1 cellular context compared by ENCODE assay signal in the genomic region with DNA sequence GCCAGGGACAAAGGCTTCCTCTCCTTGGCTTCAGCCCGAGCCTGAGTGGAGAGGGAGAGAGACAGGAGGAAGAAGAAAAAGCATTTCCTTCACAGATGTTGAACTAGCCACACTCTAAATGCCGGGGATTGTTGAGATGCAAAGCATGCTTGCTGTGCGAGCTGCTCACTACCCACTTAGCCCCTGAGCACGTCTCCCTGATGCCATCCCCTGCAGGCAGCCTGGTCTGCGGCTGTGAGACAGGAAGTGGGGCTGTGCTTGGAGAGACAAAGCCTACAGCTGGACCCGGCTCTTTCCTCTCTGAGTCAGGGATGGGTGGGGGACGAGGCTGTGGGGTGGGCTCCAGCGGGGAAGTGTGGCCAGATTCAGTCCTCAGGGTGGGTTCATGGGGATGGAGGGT.
TF ChIP-seq lines count a peak whose summit lies in the region.

No MANE protein-coding gene starts in this region.

TF ChIP-seq in GM23338, 12 proteins besides CTCF, POLR2A, EP300 and RAD21 (continued from another document):
- TF ChIP-seq, protein P1, sequence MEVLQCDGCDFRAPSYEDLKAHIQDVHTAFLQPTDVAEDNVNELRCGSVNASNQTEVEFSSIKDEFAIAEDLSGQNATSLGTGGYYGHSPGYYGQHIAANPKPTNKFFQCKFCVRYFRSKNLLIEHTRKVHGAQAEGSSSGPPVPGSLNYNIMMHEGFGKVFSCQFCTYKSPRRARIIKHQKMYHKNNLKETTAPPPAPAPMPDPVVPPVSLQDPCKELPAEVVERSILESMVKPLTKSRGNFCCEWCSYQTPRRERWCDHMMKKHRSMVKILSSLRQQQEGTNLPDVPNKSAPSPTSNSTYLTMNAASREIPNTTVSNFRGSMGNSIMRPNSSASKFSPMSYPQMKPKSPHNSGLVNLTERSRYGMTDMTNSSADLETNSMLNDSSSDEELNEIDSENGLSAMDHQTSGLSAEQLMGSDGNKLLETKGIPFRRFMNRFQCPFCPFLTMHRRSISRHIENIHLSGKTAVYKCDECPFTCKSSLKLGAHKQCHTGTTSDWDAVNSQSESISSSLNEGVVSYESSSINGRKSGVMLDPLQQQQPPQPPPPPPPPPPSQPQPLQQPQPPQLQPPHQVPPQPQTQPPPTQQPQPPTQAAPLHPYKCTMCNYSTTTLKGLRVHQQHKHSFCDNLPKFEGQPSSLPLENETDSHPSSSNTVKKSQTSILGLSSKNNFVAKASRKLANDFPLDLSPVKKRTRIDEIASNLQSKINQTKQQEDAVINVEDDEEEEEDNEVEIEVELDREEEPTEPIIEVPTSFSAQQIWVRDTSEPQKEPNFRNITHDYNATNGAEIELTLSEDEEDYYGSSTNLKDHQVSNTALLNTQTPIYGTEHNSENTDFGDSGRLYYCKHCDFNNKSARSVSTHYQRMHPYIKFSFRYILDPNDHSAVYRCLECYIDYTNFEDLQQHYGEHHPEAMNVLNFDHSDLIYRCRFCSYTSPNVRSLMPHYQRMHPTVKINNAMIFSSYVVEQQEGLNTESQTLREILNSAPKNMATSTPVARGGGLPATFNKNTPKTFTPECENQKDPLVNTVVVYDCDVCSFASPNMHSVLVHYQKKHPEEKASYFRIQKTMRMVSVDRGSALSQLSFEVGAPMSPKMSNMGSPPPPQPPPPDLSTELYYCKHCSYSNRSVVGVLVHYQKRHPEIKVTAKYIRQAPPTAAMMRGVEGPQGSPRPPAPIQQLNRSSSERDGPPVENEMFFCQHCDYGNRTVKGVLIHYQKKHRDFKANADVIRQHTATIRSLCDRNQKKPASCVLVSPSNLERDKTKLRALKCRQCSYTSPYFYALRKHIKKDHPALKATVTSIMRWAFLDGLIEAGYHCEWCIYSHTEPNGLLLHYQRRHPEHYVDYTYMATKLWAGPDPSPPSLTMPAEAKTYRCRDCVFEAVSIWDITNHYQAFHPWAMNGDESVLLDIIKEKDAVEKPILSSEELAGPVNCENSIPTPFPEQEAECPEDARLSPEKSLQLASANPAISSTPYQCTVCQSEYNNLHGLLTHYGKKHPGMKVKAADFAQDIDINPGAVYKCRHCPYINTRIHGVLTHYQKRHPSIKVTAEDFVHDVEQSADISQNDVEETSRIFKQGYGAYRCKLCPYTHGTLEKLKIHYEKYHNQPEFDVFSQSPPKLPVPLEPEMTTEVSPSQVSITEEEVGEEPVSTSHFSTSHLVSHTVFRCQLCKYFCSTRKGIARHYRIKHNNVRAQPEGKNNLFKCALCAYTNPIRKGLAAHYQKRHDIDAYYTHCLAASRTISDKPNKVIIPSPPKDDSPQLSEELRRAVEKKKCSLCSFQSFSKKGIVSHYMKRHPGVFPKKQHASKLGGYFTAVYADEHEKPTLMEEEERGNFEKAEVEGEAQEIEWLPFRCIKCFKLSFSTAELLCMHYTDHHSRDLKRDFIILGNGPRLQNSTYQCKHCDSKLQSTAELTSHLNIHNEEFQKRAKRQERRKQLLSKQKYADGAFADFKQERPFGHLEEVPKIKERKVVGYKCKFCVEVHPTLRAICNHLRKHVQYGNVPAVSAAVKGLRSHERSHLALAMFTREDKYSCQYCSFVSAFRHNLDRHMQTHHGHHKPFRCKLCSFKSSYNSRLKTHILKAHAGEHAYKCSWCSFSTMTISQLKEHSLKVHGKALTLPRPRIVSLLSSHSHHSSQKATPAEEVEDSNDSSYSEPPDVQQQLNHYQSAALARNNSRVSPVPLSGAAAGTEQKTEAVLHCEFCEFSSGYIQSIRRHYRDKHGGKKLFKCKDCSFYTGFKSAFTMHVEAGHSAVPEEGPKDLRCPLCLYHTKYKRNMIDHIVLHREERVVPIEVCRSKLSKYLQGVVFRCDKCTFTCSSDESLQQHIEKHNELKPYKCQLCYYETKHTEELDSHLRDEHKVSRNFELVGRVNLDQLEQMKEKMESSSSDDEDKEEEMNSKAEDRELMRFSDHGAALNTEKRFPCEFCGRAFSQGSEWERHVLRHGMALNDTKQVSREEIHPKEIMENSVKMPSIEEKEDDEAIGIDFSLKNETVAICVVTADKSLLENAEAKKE (CRISPR knock-in tag; IDR thresholded peaks at IDR 0.05): no peak
- TF ChIP-seq ZNF114 (CRISPR knock-in tag; IDR thresholded peaks at IDR 0.05) (no peak), POLR2AphosphoS5 (IDR thresholded peaks at IDR 0.05; ENCODE audit: low read depth) (no peak), ZNF331 (CRISPR knock-in tag; IDR thresholded peaks at IDR 0.05; ENCODE audit: low read depth) (no peak), EZH2 (IDR thresholded peaks at IDR 0.05; ENCODE audit: low read depth, unreplicated experiment) (no peak), EZH2phosphoT487 (IDR thresholded peaks at IDR 0.05; ENCODE audit: unreplicated experiment) (no peak), NANOG (IDR thresholded peaks at IDR 0.05; ENCODE audit: borderline replicate concordance) (no peak)
- TF ChIP-seq, protein P2, sequence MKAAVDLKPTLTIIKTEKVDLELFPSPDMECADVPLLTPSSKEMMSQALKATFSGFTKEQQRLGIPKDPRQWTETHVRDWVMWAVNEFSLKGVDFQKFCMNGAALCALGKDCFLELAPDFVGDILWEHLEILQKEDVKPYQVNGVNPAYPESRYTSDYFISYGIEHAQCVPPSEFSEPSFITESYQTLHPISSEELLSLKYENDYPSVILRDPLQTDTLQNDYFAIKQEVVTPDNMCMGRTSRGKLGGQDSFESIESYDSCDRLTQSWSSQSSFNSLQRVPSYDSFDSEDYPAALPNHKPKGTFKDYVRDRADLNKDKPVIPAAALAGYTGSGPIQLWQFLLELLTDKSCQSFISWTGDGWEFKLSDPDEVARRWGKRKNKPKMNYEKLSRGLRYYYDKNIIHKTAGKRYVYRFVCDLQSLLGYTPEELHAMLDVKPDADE (IDR thresholded peaks at IDR 0.05): no peak
